ENCODE assay signal across 24 cellular contexts in the genomic region with DNA sequence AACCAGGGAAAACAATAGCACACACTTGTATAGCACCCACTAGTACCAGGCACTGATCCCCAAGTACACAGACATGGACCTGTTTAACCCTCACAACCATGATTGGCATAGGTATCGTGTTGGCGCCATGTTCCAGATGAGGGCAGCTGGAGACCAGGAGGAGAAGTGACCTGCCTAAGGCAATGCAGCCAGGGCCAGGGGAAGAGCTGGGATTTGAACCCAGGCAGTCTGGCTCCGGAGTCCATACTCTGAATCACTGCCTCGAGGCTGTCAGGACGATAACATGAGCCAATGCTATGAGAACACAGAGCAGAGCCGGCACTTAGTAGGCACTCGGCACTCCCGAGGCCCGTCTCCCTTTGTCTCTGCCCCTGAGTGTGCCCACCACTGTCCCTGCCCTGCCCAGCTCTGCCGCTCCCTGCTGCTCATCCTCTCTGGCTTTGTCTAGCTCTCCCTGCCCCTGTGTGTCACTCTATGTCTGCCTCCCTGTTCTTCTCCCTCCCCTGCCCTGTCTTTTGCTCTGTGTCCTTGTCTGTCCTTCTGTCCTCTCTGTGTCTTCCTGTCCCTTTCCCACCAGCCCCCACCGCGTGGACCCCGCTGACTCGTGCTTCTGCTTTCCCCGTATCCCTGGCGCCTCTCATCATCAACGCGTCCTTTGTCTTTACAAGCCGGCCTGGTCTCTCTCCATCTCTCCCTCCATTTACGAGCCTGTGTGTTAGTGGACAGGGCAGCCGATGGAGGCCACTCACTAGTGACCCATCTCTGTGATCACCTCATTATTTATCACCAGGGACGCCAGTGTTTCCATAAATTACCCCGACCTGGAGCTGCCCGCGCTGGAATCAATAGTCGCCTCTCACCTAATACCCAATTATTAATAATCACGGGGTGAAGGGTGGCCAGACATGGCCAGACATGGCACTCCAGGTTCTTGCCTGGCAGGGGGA.
"Had no signal": no experiment of that assay in that cellular context is flagged by ENCODE, and none has a peak within 500 bp of the region (broad histone marks: within the 10 kb centered on the region; RNA-seq: fewer than 3 reads in every experiment).

No MANE protein-coding gene starts in this region.

- ATAC-seq: activated CD4-positive, CD25-positive, alpha-beta regulatory T cell treated with anti-CD3 and anti-CD28 coated beads, Interleukin-2, amount 50 U/mL, for 24 hours; activated naive CD4-positive, alpha-beta T cell treated with anti-CD3 and anti-CD28 coated beads, Interleukin-2, amount 50 U/mL, for 72 hours; gastroesophageal sphincter; heart right ventricle; lower lobe of right lung; natural killer cell; stimulated activated naive CD8-positive, alpha-beta T cell treated with anti-CD3 and anti-CD28 coated beads, Interleukin-15, amount 100 ng/mL, for 72 hours had no signal

- H3K4me3 Mint-ChIP-seq: activated CD4-positive, alpha-beta memory T cell treated with anti-CD3 and anti-CD28 coated beads, Interleukin-2, amount 10 ng/mL, durations not matched to agents 7 days and 5 days; activated CD4-positive, alpha-beta T cell treated with anti-CD3 and anti-CD28 coated beads, Interleukin-2, amount 10 ng/mL, durations not matched to agents 24 days and 14 days; brain; natural killer cell; stimulated activated effector memory CD8-positive, alpha-beta T cell treated with anti-CD3 and anti-CD28 coated beads, Interleukin-12 subunit alpha, Interleukin-12 subunit beta, amount 100 ng/mL, for 72 hours; stimulated activated naive CD8-positive, alpha-beta T cell treated with anti-CD3 and anti-CD28 coated beads, Interleukin-15, amount 100 ng/mL, for 72 hours had no signal

- H3K27ac ChIP-seq: esophagus squamous epithelium, gastroesophageal sphincter, heart right ventricle, lower lobe of right lung, neutrophil, parathyroid adenoma, transverse colon, VCaP had no signal

- H3K4me3 ChIP-seq: esophagus squamous epithelium, gastroesophageal sphincter, heart right ventricle, lower lobe of right lung, transverse colon had no signal

- H3K9me3 Mint-ChIP-seq: activated CD4-positive, alpha-beta memory T cell treated with anti-CD3 and anti-CD28 coated beads, Interleukin-2, amount 10 ng/mL, durations not matched to agents 7 days and 5 days; activated CD4-positive, alpha-beta T cell treated with anti-CD3 and anti-CD28 coated beads, Interleukin-2, amount 10 ng/mL, durations not matched to agents 24 days and 14 days; activated naive CD4-positive, alpha-beta T cell treated with anti-CD3 and anti-CD28 coated beads, Interleukin-2, amount 50 U/mL, for 72 hours; natural killer cell; stimulated activated effector memory CD8-positive, alpha-beta T cell treated with anti-CD3 and anti-CD28 coated beads, Interleukin-12 subunit alpha, Interleukin-12 subunit beta, amount 100 ng/mL, for 72 hours; stimulated activated naive CD8-positive, alpha-beta T cell treated with anti-CD3 and anti-CD28 coated beads, Interleukin-15, amount 100 ng/mL, for 72 hours had no signal

- H3K4me1 ChIP-seq: parathyroid adenoma, transverse colon had no signal

- H3K36me3 ChIP-seq: esophagus squamous epithelium, gastroesophageal sphincter, heart right ventricle, lower lobe of right lung, neutrophil, transverse colon had no signal

- H3K4me1 Mint-ChIP-seq: activated CD4-positive, alpha-beta memory T cell treated with anti-CD3 and anti-CD28 coated beads, Interleukin-2, amount 10 ng/mL, durations not matched to agents 7 days and 5 days had no signal

- H3K36me3 Mint-ChIP-seq: activated naive CD4-positive, alpha-beta T cell treated with anti-CD3 and anti-CD28 coated beads, Interleukin-2, amount 50 U/mL, for 72 hours; brain; natural killer cell; stimulated activated effector memory CD8-positive, alpha-beta T cell treated with anti-CD3 and anti-CD28 coated beads, Interleukin-12 subunit alpha, Interleukin-12 subunit beta, amount 100 ng/mL, for 72 hours had no signal

- H3K9me3 ChIP-seq: esophagus squamous epithelium, heart right ventricle, lower lobe of right lung, neutrophil, transverse colon had no signal

- DNase-seq: activated CD4-positive, alpha-beta memory T cell treated with anti-CD3 and anti-CD28 coated beads, Interleukin-2, amount 10 ng/mL, durations not matched to agents 7 days and 5 days; activated CD4-positive, alpha-beta T cell treated with anti-CD3 and anti-CD28 coated beads, Interleukin-2, amount 10 ng/mL, durations not matched to agents 24 days and 14 days; activated gamma-delta T cell treated with Interleukin-2 at 50 U/mL for 16 hours; activated T-cell treated with anti-CD3 and anti-CD28 coated beads, Interleukin-2, amount 50 U/mL, for 1 hour; aorta; dermis blood vessel endothelial cell; effector CD8-positive, alpha-beta T cell; esophagus squamous epithelium; heart right ventricle; kidney; lower lobe of right lung; natural killer cell; small intestine; stimulated activated CD4-positive, alpha-beta T cell treated with anti-CD3 and anti-CD28 coated beads, Interleukin-2, amount 100 ng/mL, for 24 hours; stimulated activated naive CD8-positive, alpha-beta T cell treated with anti-CD3 and anti-CD28 coated beads, Interleukin-15, amount 100 ng/mL, for 72 hours; transverse colon had no signal

- H3K27ac Mint-ChIP-seq: activated CD4-positive, alpha-beta memory T cell treated with anti-CD3 and anti-CD28 coated beads, Interleukin-2, amount 10 ng/mL, durations not matched to agents 7 days and 5 days; activated CD4-positive, alpha-beta T cell treated with anti-CD3 and anti-CD28 coated beads, Interleukin-2, amount 10 ng/mL, durations not matched to agents 24 days and 14 days; activated naive CD4-positive, alpha-beta T cell treated with anti-CD3 and anti-CD28 coated beads, Interleukin-2, amount 50 U/mL, for 72 hours; natural killer cell; stimulated activated effector memory CD8-positive, alpha-beta T cell treated with anti-CD3 and anti-CD28 coated beads, Interleukin-12 subunit alpha, Interleukin-12 subunit beta, amount 100 ng/mL, for 72 hours; stimulated activated naive CD8-positive, alpha-beta T cell treated with anti-CD3 and anti-CD28 coated beads, Interleukin-15, amount 100 ng/mL, for 72 hours had no signal
